In the genomic region with DNA sequence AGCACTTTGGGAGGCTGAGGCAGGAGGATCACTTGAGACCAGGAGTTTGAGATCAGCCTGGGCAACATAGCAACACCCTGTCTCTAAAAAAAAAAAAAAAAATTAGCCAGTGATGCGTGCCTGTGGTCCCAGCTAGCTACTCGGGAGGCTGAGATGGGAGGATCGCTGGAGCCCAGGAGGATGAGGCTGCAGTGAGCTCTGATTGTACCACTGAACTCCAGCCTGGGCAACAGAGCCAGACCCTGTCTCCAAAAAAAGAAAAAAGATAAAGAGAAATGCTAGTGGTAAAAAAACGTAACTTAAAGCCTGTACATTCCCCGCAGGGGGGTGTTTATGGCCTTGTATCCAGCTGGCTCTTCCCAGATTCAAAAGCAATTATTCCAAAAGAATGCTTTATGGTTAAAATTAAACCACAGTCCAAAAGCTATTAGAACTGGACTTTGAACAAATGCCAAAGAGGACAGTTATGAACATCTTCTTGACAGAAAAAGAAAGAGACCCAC, we compare ENCODE assay signal across 8 cellular contexts. TPM values are rescaled to one million over a fixed set of nuclear protein-coding genes. Genes with fewer than 3 reads are reported as not detected.
DNase-seq lines count a peak whose midpoint lies in the region; ATAC-seq and TF ChIP-seq lines count a peak whose summit lies in the region.

No MANE protein-coding gene starts in this region.

- TSS peak; percentile 73 for BruUV-seq in MCF 10A (replicated peaks; lab: Mats Ljungman, UMichigan)

- DNase-seq in HL-60 (ENCODE audit: low read depth in 1 of 2, low spot score in 1 of 2) = no peak
- no peak for DNase-seq in MCF 10A (ENCODE audit: unreplicated experiment)
- DNase-seq in CD1c-positive myeloid dendritic cell (ENCODE audit: extremely low spot score) = no peak
- DNase-seq in retina = no peak
- DNase-seq in sciatic nerve (ENCODE audit: low spot score) = no peak

- peaks cover 9% of the 10 kb centered on the region for H3K79me2 ChIP-seq in ACC112 (ENCODE audit: control insufficient read depth, insufficient read depth, low read length, unreplicated experiment)

- no peak for ATAC-seq in sciatic nerve
- ATAC-seq in GM21529 (IDR thresholded peaks at IDR 0.05; ENCODE audit: unreplicated experiment) = no peak

- H3K9me3 ChIP-seq in mucosa of rectum (ENCODE audit: control insufficient read depth in 2 of 2, low read length in 2 of 2) = no peaks in the 10 kb centered on the region

- no peaks in the 10 kb centered on the region for H3K36me3 ChIP-seq in ACC112 (ENCODE audit: insufficient read depth, low read length)
- H3K36me3 ChIP-seq in mucosa of rectum (ENCODE audit: control insufficient read depth in 2 of 2, insufficient read depth in 2 of 2, low read length in 2 of 2) = no peaks in the 10 kb centered on the region

- H3K27me3 Mint-ChIP-seq in MCF 10A (ENCODE audit: insufficient read depth, unreplicated experiment) = no peaks in the 10 kb centered on the region

- no peaks in the 10 kb centered on the region for H3K36me3 Mint-ChIP-seq in MCF 10A (ENCODE audit: insufficient read depth, unreplicated experiment)

- TF ChIP-seq CTCF in HL-60 (IDR thresholded peaks at IDR 0.05; ENCODE audit: insufficient read depth, low read length) = no peak
- no peak for TF ChIP-seq CTCF in MCF 10A (IDR thresholded peaks at IDR 0.05; ENCODE audit: unreplicated experiment)

- H3K4me1 ChIP-seq in ACC112 (ENCODE audit: control insufficient read depth, insufficient read depth, low read length, unreplicated experiment) = peaks cover 22% of the 10 kb centered on the region
- peaks cover 21 to 28% of the 10 kb centered on the region in 2 donors for H3K4me1 ChIP-seq in mucosa of rectum (ENCODE audit: control insufficient read depth in 2 of 2, insufficient read depth in 2 of 2, low read length in 2 of 2)

- no peaks in the 10 kb centered on the region for H3K27me3 ChIP-seq in ACC112 (ENCODE audit: insufficient read depth, low read length)
- no peaks in the 10 kb centered on the region for H3K27me3 ChIP-seq in HL-60 (ENCODE audit: insufficient read depth, poor library complexity, severe bottlenecking)
- no peaks in the 10 kb centered on the region for H3K27me3 ChIP-seq in mucosa of rectum (ENCODE audit: control insufficient read depth in 2 of 2, insufficient read depth in 2 of 2, low read length in 2 of 2)

- peak overlapping the region; percentile 78 for H3K27ac Mint-ChIP-seq in MCF 10A (ENCODE audit: low read depth, unreplicated experiment)

- H3K27ac ChIP-seq in ACC112 (ENCODE audit: low read depth, low read length) = peak overlapping the region; percentile 64
- peak overlapping the region; percentile 68 for H3K27ac ChIP-seq in HL-60 (replicated peaks)
- peak overlapping the region; percentile 75 to 78 for H3K27ac ChIP-seq in mucosa of rectum (ENCODE audit: low read depth in 2 of 2, low read length in 2 of 2)

- no peaks in the 10 kb centered on the region for H3K9me3 Mint-ChIP-seq in MCF 10A (ENCODE audit: unreplicated experiment)

- CTCF ChIA-PET in MCF 10A (lab: Yijun Ruan, JAX) = interaction anchor here (0.6 to 5.4 kb wide), 21 partner anchors 10 to 364 kb away, joined by 3 to 98 read pairs (median 5); a partner anchor contains a TSS

- H3K4me3 ChIP-seq in ACC112 (ENCODE audit: low read depth, low read length) (peak overlapping the region; percentile 83), HL-60 (replicated peaks; ENCODE audit: insufficient read depth, low read length) (peak overlapping the region; percentile 48), mucosa of rectum (ENCODE audit: low read length in 2 of 2) (peak overlapping the region; percentile 79 to 81)

- H3K4me1 Mint-ChIP-seq in MCF 10A (ENCODE audit: insufficient read depth, unreplicated experiment) = peaks cover 4% of the 10 kb centered on the region

- peak overlapping the region; percentile 52 to 83 for H3K9ac ChIP-seq in mucosa of rectum (ENCODE audit: low read depth in 1 of 2, low read length in 2 of 2)

- intact Hi-C loops in MCF 10A (cut with micrococcal nuclease) (no loop called here), sciatic nerve (cut with DNase I) (loop anchor here (10.0 kb wide), 1 partner anchor 103 kb away; a partner anchor contains a TSS)

- H2AFZ ChIP-seq in ACC112 (ENCODE audit: low read length, unreplicated experiment) = peak overlapping the region; percentile 92

- H3K4me3 Mint-ChIP-seq in MCF 10A (ENCODE audit: unreplicated experiment) = peak overlapping the region; percentile 80

- POLR2A ChIA-PET in MCF 10A (lab: Yijun Ruan, JAX) = interaction anchor here (0.6 to 4.3 kb wide), 20 partner anchors 13 to 258 kb away, joined by 3 to 42 read pairs (median 4); a partner anchor contains a TSS

RNA-seq across cellular contexts. Expression of a gene that starts 16.4 kb away (rescaled TPM):
- total RNA-seq in MCF 10A (2022) (not detected in 2 replicates), sciatic nerve (2.6 TPM)

RNA-seq across cellular contexts. Expression of a gene that starts 30.5 kb away (rescaled TPM):
- total RNA-seq in MCF 10A (2022) (not detected in 2 replicates), sciatic nerve (not detected)

RNA-seq across cellular contexts. Expression of a gene that starts 36.6 kb away (rescaled TPM):
- total RNA-seq in MCF 10A (2022) (12.9 and 14.4 TPM in 2 replicates), sciatic nerve (12.9 TPM)

RNA-seq across cellular contexts. Expression of a gene that starts 40.6 kb away (rescaled TPM):
- total RNA-seq in MCF 10A (2022) (589 and 611 TPM in 2 replicates), sciatic nerve (437 TPM)

RNA-seq across cellular contexts. Expression of a gene that starts 42.9 kb away (rescaled TPM):
- total RNA-seq in MCF 10A (2022) (59.0 and 77.6 TPM in 2 replicates), sciatic nerve (46.9 TPM)
